Comparison of ENCODE assay signal across 20 cellular contexts in genomic region chr13:86282450-86282849, GRCh38.
A peak's percentile ranks its signal among the peaks of the same experiment; 100 is the strongest.
DNase-seq lines count a peak whose midpoint lies in the region; ATAC-seq and TF ChIP-seq lines count a peak whose summit lies in the region.
"Had no signal": no experiment of that assay in that cellular context is flagged by ENCODE, and none has a peak within 500 bp of the region (broad histone marks: within the 10 kb centered on the region; RNA-seq: fewer than 3 reads in every experiment).

No MANE protein-coding gene starts in this region.

- no peak overlapping the region for H3K4me3 Mint-ChIP-seq in mesothelial cell of epicardium
- H3K4me3 Mint-ChIP-seq: effector memory CD8-positive, alpha-beta T cell; T-helper 17 cell had no signal

- H3K4me1 Mint-ChIP-seq in mesothelial cell of epicardium = no peaks in the 10 kb centered on the region
- H3K4me1 Mint-ChIP-seq: T-helper 17 cell had no signal

- no peak overlapping the region for H3K27ac ChIP-seq in OCI-LY3 (ENCODE audit: low read length)
- H3K27ac ChIP-seq: upper lobe of right lung had no signal

- no peaks in the 10 kb centered on the region for H3K36me3 Mint-ChIP-seq in mesothelial cell of epicardium

- H2AFZ ChIP-seq in OCI-LY3 (ENCODE audit: low read depth, low read length) = peak overlapping the region; percentile 39; the same call in 1 of the 2 replicates

- peaks cover 6% of the 10 kb centered on the region; the same call in 1 of the 2 replicates for H3K4me1 ChIP-seq in OCI-LY3 (ENCODE audit: low read length)
- H3K4me1 ChIP-seq: Caco-2, upper lobe of right lung had no signal

- no peak overlapping the region for H3K27ac Mint-ChIP-seq in mesothelial cell of epicardium
- H3K27ac Mint-ChIP-seq: effector memory CD8-positive, alpha-beta T cell; T-helper 17 cell had no signal

- no peaks in the 10 kb centered on the region for H3K9me3 ChIP-seq in OCI-LY3 (ENCODE audit: insufficient read depth, low read length)
- H3K9me3 ChIP-seq: Caco-2, upper lobe of right lung had no signal

- 0 out of 2 replicates have a peak overlapping the region, but pooled peaks have one; percentile 7 for H3K4me2 ChIP-seq in OCI-LY3 (ENCODE audit: low read length)

- peak; percentile 35 for DNase-seq in CMK (ENCODE audit: low read depth)
- DNase-seq in glomerular endothelial cell (ENCODE audit: extremely low read depth, low read depth, low spot score) = peak; percentile 44
- DNase-seq in islet precursor cell = no peak
- DNase-seq in NCI-H1694 treated with DMSO at 0.1 percent for 48 hours (lab: John Stamatoyannopoulos, UW) = no peak
- no peak for DNase-seq in mesothelial cell of epicardium (ENCODE audit: low spot score in 2 of 2, unreplicated experiment in 2 of 2)
- DNase-seq: activated CD8-positive, alpha-beta memory T cell treated with anti-CD3 and anti-CD28 coated beads, Interleukin-2, amount 50 U/mL, for 48 hours; activated naive CD4-positive, alpha-beta T cell treated with anti-CD3 and anti-CD28 coated beads, Interleukin-2, amount 50 U/mL, for 16 hours; Caco-2; effector memory CD8-positive, alpha-beta T cell; left ventricle myocardium superior; NCI-H2081 treated with DMSO at 0.1 percent for 48 hours; NCI-H748 treated with DMSO at 0.1 percent for 48 hours; small intestine; stimulated activated naive CD4-positive, alpha-beta T cell treated with Interleukin-2 at 50 U/mL for 16 hours; T-helper 17 cell; upper lobe of right lung had no signal

- H3K36me3 ChIP-seq in OCI-LY3 (replicated peaks; ENCODE audit: low read depth, low read length) = no peaks in the 10 kb centered on the region
- H3K36me3 ChIP-seq: upper lobe of right lung had no signal

- ATAC-seq in HG02870 (IDR thresholded peaks at IDR 0.05; ENCODE audit: unreplicated experiment) (peak; percentile 54), GM18517 (IDR thresholded peaks at IDR 0.05; ENCODE audit: unreplicated experiment) (no peak)
- ATAC-seq: effector memory CD8-positive, alpha-beta T cell; left ventricle myocardium superior; Right ventricle myocardium inferior; T-helper 17 cell; upper lobe of right lung had no signal

- H3K27me3 ChIP-seq in OCI-LY3 (ENCODE audit: low read depth, low read length) = no peaks in the 10 kb centered on the region
- H3K27me3 ChIP-seq: upper lobe of right lung had no signal

- no peaks in the 10 kb centered on the region for H3K27me3 Mint-ChIP-seq in mesothelial cell of epicardium (ENCODE audit: low read depth)
- H3K27me3 Mint-ChIP-seq: effector memory CD8-positive, alpha-beta T cell; T-helper 17 cell had no signal

- no peaks in the 10 kb centered on the region for H3K79me2 ChIP-seq in OCI-LY3 (ENCODE audit: low read length)

- TF ChIP-seq CTCF in OCI-LY3 (IDR thresholded peaks at IDR 0.05; ENCODE audit: low read depth, low read length) (no peak), mesothelial cell of epicardium (IDR thresholded peaks at IDR 0.05; ENCODE audit: unreplicated experiment) (no peak)

- H3K9ac ChIP-seq in OCI-LY3 (ENCODE audit: low read length) = no peak overlapping the region

- H3K4me3 ChIP-seq in OCI-LY3 (ENCODE audit: low read length) = no peak overlapping the region
- H3K4me3 ChIP-seq: upper lobe of right lung had no signal

- H4K20me1 ChIP-seq in OCI-LY3 (ENCODE audit: insufficient read depth, low read length) = no peaks in the 10 kb centered on the region

- no peaks in the 10 kb centered on the region for H3K9me3 Mint-ChIP-seq in mesothelial cell of epicardium
- H3K9me3 Mint-ChIP-seq: effector memory CD8-positive, alpha-beta T cell had no signal

Comparison
In these comparisons a context has a peak if more than half of its experiments do, and no peak if none do; other contexts are left out.
1. DNase-seq: peak in CMK (single experiment) and glomerular endothelial cell (single experiment); none in islet precursor cell (single experiment), NCI-H1694 treated with DMSO at 0.1 percent for 48 hours (single experiment) and mesothelial cell of epicardium (0 of 2).